In the genomic region with DNA sequence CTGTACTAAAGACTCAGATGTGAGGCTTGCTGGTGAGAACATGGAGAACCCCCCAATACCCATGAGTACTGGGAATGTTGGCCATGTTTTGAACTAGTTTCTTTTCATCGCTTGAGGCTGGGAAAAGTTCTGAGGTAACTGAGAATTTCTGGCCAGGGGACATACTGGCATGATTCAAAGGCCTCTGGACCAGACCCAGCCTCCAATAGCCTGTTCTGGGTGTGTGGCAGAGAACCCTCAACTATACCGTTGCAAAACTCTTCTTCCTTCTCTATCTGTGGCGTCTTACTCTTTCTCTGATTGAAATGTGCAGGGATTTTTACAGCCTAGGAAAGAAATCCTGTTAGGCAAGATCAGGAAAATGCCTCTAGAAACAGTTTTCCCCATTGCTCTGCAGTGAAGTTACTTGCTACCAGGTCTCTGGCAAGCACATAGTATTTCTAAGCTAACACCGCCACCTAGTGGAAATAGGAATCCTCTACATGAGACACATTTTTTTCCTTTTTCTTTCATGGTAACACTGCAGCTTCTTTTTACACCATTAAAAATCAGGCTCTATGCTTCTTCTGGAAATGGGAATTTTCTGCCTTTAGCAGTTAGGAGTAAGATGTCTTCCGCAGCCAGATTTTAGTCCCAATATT, we compare ENCODE assay signal across 7 cellular contexts.
DNase-seq lines count a peak whose midpoint lies in the region; ATAC-seq lines count a peak whose summit lies in the region.

No MANE protein-coding gene starts in this region.

- DNase-seq in G401 (ENCODE audit: low spot score) (peak; percentile 73), MV-4-11 (lab: John Stamatoyannopoulos, UW) (peak; percentile 23), SHP77 treated with DMSO at 0.1 percent for 48 hours (lab: John Stamatoyannopoulos, UW) (peak; percentile 1), epithelial cell of prostate (ENCODE audit: low read depth, low spot score) (peak; percentile 2), myocyte (ENCODE audit: low read depth) (peak; percentile 51), cortex of kidney (lab: John Stamatoyannopoulos, UW) (no peak)

- peak; percentile 85 for ATAC-seq in GM21526 (IDR thresholded peaks at IDR 0.05; ENCODE audit: low FRiP score, unreplicated experiment)

- no peak overlapping the region for H3K27ac ChIP-seq in epithelial cell of prostate

- in situ Hi-C loops in G401 (cut with HindIII; ENCODE audit: low sequenced_read_pairs) = no loop called here
